Comparison of ENCODE assay signal across 24 cellular contexts in genomic region chr1:74334147-74334546, GRCh38.
DNase-seq lines count a peak whose midpoint lies in the region; ATAC-seq and TF ChIP-seq lines count a peak whose summit lies in the region.
"Had no signal": no experiment of that assay in that cellular context is flagged by ENCODE, and none has a peak within 500 bp of the region (broad histone marks: within the 10 kb centered on the region; RNA-seq: fewer than 3 reads in every experiment).

No MANE protein-coding gene starts in this region.

- no peak overlapping the region for H3K27ac Mint-ChIP-seq in activated T-helper 1 cell treated with anti-CD3 and anti-CD28 coated beads, Interleukin-12 subunit alpha, Interleukin-12 subunit beta, Interleukin-2, Interleukin-4 antibody, amounts not matched to agents 30 ng/mL and 10 ng/mL and 1 ng/mL, durations not matched to agents 14 hours and 24 hours and 36 hours
- H3K27ac Mint-ChIP-seq: CD8-positive, alpha-beta T cell had no signal

- H3K9me3 Mint-ChIP-seq in activated T-helper 1 cell treated with anti-CD3 and anti-CD28 coated beads, Interleukin-12 subunit alpha, Interleukin-12 subunit beta, Interleukin-2, Interleukin-4 antibody, amounts not matched to agents 30 ng/mL and 10 ng/mL and 1 ng/mL, durations not matched to agents 14 hours and 24 hours and 36 hours = no peaks in the 10 kb centered on the region
- H3K9me3 Mint-ChIP-seq: CD8-positive, alpha-beta T cell had no signal

- TF ChIP-seq CTCF in cardiac muscle cell (IDR thresholded peaks at IDR 0.05; ENCODE audit: low read depth, low read length) (no peak), GM20000 (IDR thresholded peaks at IDR 0.05; ENCODE audit: extremely low read depth, missing control alignments) (no peak)

- H3K36me3 Mint-ChIP-seq in activated T-helper 1 cell treated with anti-CD3 and anti-CD28 coated beads, Interleukin-12 subunit alpha, Interleukin-12 subunit beta, Interleukin-2, Interleukin-4 antibody, amounts not matched to agents 30 ng/mL and 10 ng/mL and 1 ng/mL, durations not matched to agents 14 hours and 24 hours and 36 hours (ENCODE audit: low read depth) = no peaks in the 10 kb centered on the region
- H3K36me3 Mint-ChIP-seq: CD8-positive, alpha-beta T cell had no signal

- H3K27ac ChIP-seq in cardiac muscle cell = peak overlapping the region; percentile 28
- H3K27ac ChIP-seq: 22Rv1, Peyer's patch had no signal

- H3K4me1 ChIP-seq in cardiac muscle cell (ENCODE audit: low read depth) = peaks cover 18% of the 10 kb centered on the region
- H3K4me1 ChIP-seq: Peyer's patch had no signal

- H3K4me3 ChIP-seq in cardiac muscle cell = no peak overlapping the region
- H3K4me3 ChIP-seq in skeletal muscle cell (ENCODE audit: low read depth, low read length) = no peak overlapping the region
- H3K4me3 ChIP-seq: Peyer's patch had no signal

- no peaks in the 10 kb centered on the region for H3K9me3 ChIP-seq in cardiac muscle cell (ENCODE audit: low read depth)
- H3K9me3 ChIP-seq: Peyer's patch had no signal

- H3K4me1 Mint-ChIP-seq in activated T-helper 1 cell treated with anti-CD3 and anti-CD28 coated beads, Interleukin-12 subunit alpha, Interleukin-12 subunit beta, Interleukin-2, Interleukin-4 antibody, amounts not matched to agents 30 ng/mL and 10 ng/mL and 1 ng/mL, durations not matched to agents 14 hours and 24 hours and 36 hours (ENCODE audit: low read depth) = no peaks in the 10 kb centered on the region

- H3K36me3 ChIP-seq in cardiac muscle cell = no peaks in the 10 kb centered on the region
- H3K36me3 ChIP-seq: Peyer's patch had no signal

- DNase-seq in cardiac muscle cell (ENCODE audit: low read depth in 1 of 2, low spot score in 1 of 2) (peak in 1 of 2 donors; percentile 15), left cardiac atrium (no peak), astrocyte of the hippocampus (ENCODE audit: low read depth, low spot score) (peak; percentile 53), kidney glomerular epithelial cell (lab: John Stamatoyannopoulos, UW) (peak; percentile 46), skeletal muscle cell (ENCODE audit: low read depth) (peak; percentile 4), HK-2 (ENCODE audit: unreplicated experiment) (no peak), GM20000 (ENCODE audit: low spot score) (no peak)
- DNase-seq in activated T-helper 1 cell treated with anti-CD3 and anti-CD28 coated beads, Interleukin-12 subunit alpha, Interleukin-12 subunit beta, Interleukin-2, Interleukin-4 antibody, amounts not matched to agents 30 ng/mL and 10 ng/mL and 1 ng/mL, durations not matched to agents 14 hours and 24 hours and 36 hours (ENCODE audit: low spot score) = no peak
- DNase-seq: AML-193; C1 segment of cervical spinal cord; CD8-positive, alpha-beta T cell; DMS153; GOT3; MV-4-11; NCI-H1105 treated with DMSO at 0.1 percent for 48 hours; NCI-H2081; NCI-H2171; NCI-H345; NCI-H524; NCI-H82; Peyer's patch had no signal

- H3K4me3 Mint-ChIP-seq in activated T-helper 1 cell treated with anti-CD3 and anti-CD28 coated beads, Interleukin-12 subunit alpha, Interleukin-12 subunit beta, Interleukin-2, Interleukin-4 antibody, amounts not matched to agents 30 ng/mL and 10 ng/mL and 1 ng/mL, durations not matched to agents 14 hours and 24 hours and 36 hours = no peak overlapping the region
- H3K4me3 Mint-ChIP-seq: CD8-positive, alpha-beta T cell had no signal

- intact Hi-C loops in left cardiac atrium (cut with DNase I) = no loop called here
- intact Hi-C loops in activated T-helper 1 cell treated with anti-CD3 and anti-CD28 coated beads, Interleukin-12 subunit alpha, Interleukin-12 subunit beta, Interleukin-2, Interleukin-4 antibody, amounts not matched to agents 30 ng/mL and 10 ng/mL and 1 ng/mL, durations not matched to agents 14 hours and 24 hours and 36 hours (cut with micrococcal nuclease) = no loop called here

- no peaks in the 10 kb centered on the region for H3K27me3 Mint-ChIP-seq in activated T-helper 1 cell treated with anti-CD3 and anti-CD28 coated beads, Interleukin-12 subunit alpha, Interleukin-12 subunit beta, Interleukin-2, Interleukin-4 antibody, amounts not matched to agents 30 ng/mL and 10 ng/mL and 1 ng/mL, durations not matched to agents 14 hours and 24 hours and 36 hours (ENCODE audit: insufficient read depth)

- no peak for ATAC-seq in left cardiac atrium
- ATAC-seq: CD8-positive, alpha-beta T cell; HCT116; SK-N-SH treated with all-trans-retinoic acid at 6 μM for 48 hours had no signal

- H3K27me3 ChIP-seq in cardiac muscle cell = no peaks in the 10 kb centered on the region
- H3K27me3 ChIP-seq: Peyer's patch had no signal

Comparison
In these comparisons a context has a peak if more than half of its experiments do, and no peak if none do; other contexts are left out.
1. DNase-seq: peak in astrocyte of the hippocampus (single experiment), kidney glomerular epithelial cell (single experiment) and skeletal muscle cell (single experiment); none in left cardiac atrium (single experiment), activated T-helper 1 cell treated with anti-CD3 and anti-CD28 coated beads, Interleukin-12 subunit alpha, Interleukin-12 subunit beta, Interleukin-2, Interleukin-4 antibody, amounts not matched to agents 30 ng/mL and 10 ng/mL and 1 ng/mL, durations not matched to agents 14 hours and 24 hours and 36 hours (single experiment), HK-2 (single experiment) and GM20000 (single experiment).